17 cellular contexts compared by ENCODE assay signal in the genomic region with DNA sequence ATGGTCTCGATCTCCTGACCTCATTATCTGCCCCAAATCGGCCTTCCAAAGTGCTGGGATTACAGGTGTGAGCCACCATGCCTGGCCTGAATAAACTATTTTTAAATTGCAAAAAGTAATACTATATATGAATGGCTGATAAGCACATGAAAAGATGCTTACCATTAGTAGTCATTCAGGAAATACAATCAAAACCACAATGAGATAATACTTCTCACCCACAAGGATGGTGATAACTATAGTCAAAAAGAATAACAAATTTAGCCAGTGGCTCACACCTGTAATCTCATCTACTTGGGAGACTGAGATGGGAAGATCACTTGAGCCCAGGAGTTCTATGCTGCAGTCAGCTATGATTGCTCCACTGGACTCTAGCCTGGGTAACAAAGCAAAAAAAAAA. TPM values are rescaled to one million over a fixed set of nuclear protein-coding genes. Genes with fewer than 3 reads are reported as not detected.
A peak's percentile ranks its signal among the peaks of the same experiment; 100 is the strongest.
DNase-seq lines count a peak whose midpoint lies in the region; ATAC-seq and TF ChIP-seq lines count a peak whose summit lies in the region.
"Had no signal": no experiment of that assay in that cellular context is flagged by ENCODE, and none has a peak within 500 bp of the region (broad histone marks: within the 10 kb centered on the region; RNA-seq: fewer than 3 reads in every experiment).

No MANE protein-coding gene starts in this region.

- no peak overlapping the region for H3K4me3 Mint-ChIP-seq in activated CD4-positive, alpha-beta T cell treated with anti-CD3 and anti-CD28 coated beads, Interleukin-2, amount 10 ng/mL, durations not matched to agents 7 days and 5 days
- H3K4me3 Mint-ChIP-seq in CD4-positive, alpha-beta memory T cell = peak overlapping the region in 7 of 8 donors; percentile 7 to 86 (median 65)
- H3K4me3 Mint-ChIP-seq in activated naive CD8-positive, alpha-beta T cell treated with anti-CD3 and anti-CD28 coated beads, Interleukin-2, amount 50 U/mL, for 24 hours = no peak overlapping the region
- H3K4me3 Mint-ChIP-seq: GM23338 had no signal

- no peak overlapping the region for H2BK12ac ChIP-seq in trophoblast cell (ENCODE audit: low read length)

- no peaks in the 10 kb centered on the region for H3K9me3 Mint-ChIP-seq in activated CD4-positive, alpha-beta T cell treated with anti-CD3 and anti-CD28 coated beads, Interleukin-2, amount 10 ng/mL, durations not matched to agents 7 days and 5 days
- no peaks in the 10 kb centered on the region for H3K9me3 Mint-ChIP-seq in CD4-positive, alpha-beta memory T cell
- no peaks in the 10 kb centered on the region for H3K9me3 Mint-ChIP-seq in activated naive CD8-positive, alpha-beta T cell treated with anti-CD3 and anti-CD28 coated beads, Interleukin-2, amount 50 U/mL, for 24 hours
- H3K9me3 Mint-ChIP-seq: GM23338 had no signal

- H2BK5ac ChIP-seq in trophoblast cell (ENCODE audit: low read depth, low read length, poor library complexity) = no peak overlapping the region

- no peak overlapping the region for H2AK5ac ChIP-seq in trophoblast cell (ENCODE audit: low read length)

- no peak overlapping the region for H4K12ac ChIP-seq in trophoblast cell (ENCODE audit: low read depth, low read length)

- H3K9ac ChIP-seq in trophoblast cell (ENCODE audit: low read length) = no peak overlapping the region

- H3K79me1 ChIP-seq in trophoblast cell (ENCODE audit: low read length) = peaks cover 2% of the 10 kb centered on the region

- no peak overlapping the region for H3K4ac ChIP-seq in trophoblast cell (ENCODE audit: low read depth, low read length)

- no peaks in the 10 kb centered on the region for H3K27me3 ChIP-seq in CD4-positive, alpha-beta memory T cell (ENCODE audit: insufficient read depth, low read length)
- H3K27me3 ChIP-seq in trophoblast cell (ENCODE audit: insufficient read depth, low read length) = no peaks in the 10 kb centered on the region
- no peaks in the 10 kb centered on the region for H3K27me3 ChIP-seq in WERI-Rb-1 (ENCODE audit: insufficient read depth, low read depth, severe bottlenecking)

- POLR2A ChIA-PET in activated CD4-positive, alpha-beta T cell treated with anti-CD3 and anti-CD28 coated beads, Interleukin-2, amount 10 ng/mL, durations not matched to agents 7 days and 5 days (lab: Charles Lee) = no interaction called here
- POLR2A ChIA-PET in CD4-positive, alpha-beta memory T cell (lab: Charles Lee; ENCODE audit: partially characterized antibody) = interaction anchor here (1.8 to 2.3 kb wide), 2 partner anchors 10 to 13 kb away, joined by 9 to 14 read pairs; no protein-coding TSS in a partner anchor

- H3K4me1 Mint-ChIP-seq in activated CD4-positive, alpha-beta T cell treated with anti-CD3 and anti-CD28 coated beads, Interleukin-2, amount 10 ng/mL, durations not matched to agents 7 days and 5 days = peaks cover 37% of the 10 kb centered on the region
- H3K4me1 Mint-ChIP-seq in CD4-positive, alpha-beta memory T cell = peaks cover 34 to 57% (median 44%) of the 10 kb centered on the region in 4 donors
- peaks cover 37% of the 10 kb centered on the region for H3K4me1 Mint-ChIP-seq in activated naive CD8-positive, alpha-beta T cell treated with anti-CD3 and anti-CD28 coated beads, Interleukin-2, amount 50 U/mL, for 24 hours

- ATAC-seq in activated naive CD8-positive, alpha-beta T cell treated with anti-CD3 and anti-CD28 coated beads, Interleukin-2, amount 50 U/mL, for 24 hours = peak; percentile 26
- ATAC-seq: GM23338 had no signal

- H4K91ac ChIP-seq in trophoblast cell (ENCODE audit: low read depth, low read length) = no peak overlapping the region

- CTCF ChIA-PET in activated CD4-positive, alpha-beta T cell treated with anti-CD3 and anti-CD28 coated beads, Interleukin-2, amount 10 ng/mL, durations not matched to agents 7 days and 5 days (lab: Charles Lee) = interaction anchor here (0.7 kb wide), 1 partner anchor 22 kb away, joined by 3 read pairs; no protein-coding TSS in a partner anchor
- CTCF ChIA-PET in CD4-positive, alpha-beta memory T cell (lab: Charles Lee; ENCODE audit: partially characterized antibody) = interaction anchor here (1.0 to 1.3 kb wide), 2 partner anchors 11 to 14 kb away, joined by 3 read pairs; no protein-coding TSS in a partner anchor

- H3K27ac ChIP-seq in CD4-positive, alpha-beta memory T cell (ENCODE audit: low read depth, low read length) = no peak overlapping the region
- H3K27ac ChIP-seq in trophoblast cell (ENCODE audit: low read depth, low read length) = no peak overlapping the region
- no peak overlapping the region for H3K27ac ChIP-seq in WERI-Rb-1

- H3K27ac Mint-ChIP-seq in activated CD4-positive, alpha-beta T cell treated with anti-CD3 and anti-CD28 coated beads, Interleukin-2, amount 10 ng/mL, durations not matched to agents 7 days and 5 days = peak overlapping the region; percentile 48
- H3K27ac Mint-ChIP-seq in CD4-positive, alpha-beta memory T cell = peak overlapping the region; percentile 75 to 95 (median 82)
- H3K27ac Mint-ChIP-seq in activated naive CD8-positive, alpha-beta T cell treated with anti-CD3 and anti-CD28 coated beads, Interleukin-2, amount 50 U/mL, for 24 hours = no peak overlapping the region
- H3K27ac Mint-ChIP-seq: GM23338 had no signal

- intact Hi-C loops in CD4-positive, alpha-beta memory T cell (cut with micrococcal nuclease) = no loop called here

- H3K4me1 ChIP-seq in CD4-positive, alpha-beta memory T cell (ENCODE audit: insufficient read depth, low read length) = peaks cover 55% of the 10 kb centered on the region
- H3K4me1 ChIP-seq in trophoblast cell (ENCODE audit: control insufficient read depth in 1 of 2, insufficient read depth in 2 of 2, low read length in 2 of 2) = peaks cover 4 to 5% of the 10 kb centered on the region in 2 experiments

- WGBS in trophoblast cell (ENCODE audit: extremely low coverage, insufficient coverage, insufficient read length) = no CpG with 5 or more reads among the region's 2 CpGs

- H3K14ac ChIP-seq in trophoblast cell (ENCODE audit: low read length) = no peak overlapping the region

- H3K36me3 ChIP-seq in CD4-positive, alpha-beta memory T cell (ENCODE audit: insufficient read depth, low read length) = no peaks in the 10 kb centered on the region
- H3K36me3 ChIP-seq in trophoblast cell (ENCODE audit: control insufficient read depth in 1 of 2, insufficient read depth in 2 of 2, low read length in 2 of 2) (no peaks in the 10 kb centered on the region), WERI-Rb-1 (peaks cover 17% of the 10 kb centered on the region)

- no peak overlapping the region for H2AFZ ChIP-seq in trophoblast cell (ENCODE audit: insufficient read depth, low read length, poor library complexity)
- H2AFZ ChIP-seq: GM23338 had no signal

- TF ChIP-seq CTCF in WERI-Rb-1 (IDR thresholded peaks at IDR 0.05; ENCODE audit: low read depth, low read length) = no peak

- H3K27me3 Mint-ChIP-seq in activated CD4-positive, alpha-beta T cell treated with anti-CD3 and anti-CD28 coated beads, Interleukin-2, amount 10 ng/mL, durations not matched to agents 7 days and 5 days = no peaks in the 10 kb centered on the region
- no peaks in the 10 kb centered on the region for H3K27me3 Mint-ChIP-seq in CD4-positive, alpha-beta memory T cell
- H3K27me3 Mint-ChIP-seq in activated naive CD8-positive, alpha-beta T cell treated with anti-CD3 and anti-CD28 coated beads, Interleukin-2, amount 50 U/mL, for 24 hours = no peaks in the 10 kb centered on the region

- H3K9me3 ChIP-seq in CD4-positive, alpha-beta memory T cell (ENCODE audit: control insufficient read depth in 1 of 2, low read length in 2 of 2) = no peaks in the 10 kb centered on the region
- H3K9me3 ChIP-seq in trophoblast cell (ENCODE audit: insufficient read depth, low read depth, low read length) (no peaks in the 10 kb centered on the region), WERI-Rb-1 (ENCODE audit: severe bottlenecking) (no peaks in the 10 kb centered on the region)

- H3K18ac ChIP-seq in trophoblast cell (ENCODE audit: low read length) = no peak overlapping the region

- H3K79me2 ChIP-seq in trophoblast cell (ENCODE audit: control insufficient read depth, insufficient read depth, low read length, poor library complexity) = peaks cover 2% of the 10 kb centered on the region

- H3K4me3 ChIP-seq in CD4-positive, alpha-beta memory T cell (ENCODE audit: low read length in 2 of 2) = no peak overlapping the region
- no peak overlapping the region for H3K4me3 ChIP-seq in trophoblast cell (ENCODE audit: low read depth, low read length)
- H3K4me3 ChIP-seq in WERI-Rb-1 (ENCODE audit: low read depth, low read length) = no peak overlapping the region
- H3K4me3 ChIP-seq: GM23338 had no signal

- H3K36me3 Mint-ChIP-seq in activated CD4-positive, alpha-beta T cell treated with anti-CD3 and anti-CD28 coated beads, Interleukin-2, amount 10 ng/mL, durations not matched to agents 7 days and 5 days (ENCODE audit: low read depth) = peaks cover 11% of the 10 kb centered on the region
- H3K36me3 Mint-ChIP-seq in CD4-positive, alpha-beta memory T cell = peaks cover 0 to 20% of the 10 kb centered on the region in 2 donors
- peaks cover 6% of the 10 kb centered on the region for H3K36me3 Mint-ChIP-seq in activated naive CD8-positive, alpha-beta T cell treated with anti-CD3 and anti-CD28 coated beads, Interleukin-2, amount 50 U/mL, for 24 hours (ENCODE audit: low read depth)

- H2BK120ac ChIP-seq in trophoblast cell (ENCODE audit: insufficient read depth, low read length, poor library complexity) = no peak overlapping the region

- DNase-seq in activated CD4-positive, alpha-beta T cell treated with anti-CD3 and anti-CD28 coated beads, Interleukin-2, amount 10 ng/mL, durations not matched to agents 7 days and 5 days = no peak
- DNase-seq in activated CD4-positive, alpha-beta T cell treated with anti-CD3 and anti-CD28 coated beads, Interleukin-2, amount 50 U/mL, for 48 hours = no peak
- DNase-seq in CD4-positive, alpha-beta memory T cell = peak; percentile 39 to 54 (median 42)
- no peak for DNase-seq in activated naive CD8-positive, alpha-beta T cell treated with anti-CD3 and anti-CD28 coated beads, Interleukin-2, amount 50 U/mL, for 24 hours
- peak; percentile 8 for DNase-seq in iris pigment epithelial cell (ENCODE audit: low read depth)
- no peak for DNase-seq in trophoblast cell
- DNase-seq in WERI-Rb-1 = no peak
- no peak for DNase-seq in SK-N-DZ (ENCODE audit: low spot score)
- DNase-seq: C1 segment of cervical spinal cord, DMS79 treated with DMSO at 0.1 percent for 48 hours, GDM1, NCI-H1417, NCI-H1930, NCI-H2171, NCI-H510A, SHP77 treated with DMSO at 0.1 percent for 48 hours had no signal

- no peak overlapping the region for H3K4me2 ChIP-seq in trophoblast cell (ENCODE audit: low read length)
- H3K4me2 ChIP-seq: GM23338 had no signal

- no peak overlapping the region for H3K23ac ChIP-seq in trophoblast cell (ENCODE audit: low read length)

- H4K8ac ChIP-seq in trophoblast cell (ENCODE audit: low read depth, low read length) = no peak overlapping the region

RNA-seq across cellular contexts. Expression of gene TACO1, which starts 2.4 kb away (rescaled TPM):
- total RNA-seq in activated CD4-positive, alpha-beta T cell treated with anti-CD3 and anti-CD28 coated beads, Interleukin-2, amount 10 ng/mL, durations not matched to agents 7 days and 5 days = 10 to 100 TPM; 22.3 to 23.8 TPM
- 10 to 100 TPM; 17.7 to 20.3 TPM for total RNA-seq in CD4-positive, alpha-beta memory T cell
- polyA plus RNA-seq in CD4-positive, alpha-beta memory T cell = 10 to 100 TPM; 21.8 to 22.8 TPM
- 9.8 and 9.9 TPM in 2 replicates for polyA plus RNA-seq in trophoblast cell (2013)
- polyA plus RNA-seq in SK-N-DZ (2014; cell fraction: cytosol; rRNA removed) = 21.5 and 26.4 TPM in 2 replicates
- polyA plus RNA-seq in SK-N-DZ (2014; cell fraction: nucleus; rRNA removed) = 13.9 and 21.1 TPM in 2 replicates

RNA-seq across cellular contexts. Expression of gene MAP3K3, which starts 23.9 kb away (rescaled TPM):
- total RNA-seq in activated CD4-positive, alpha-beta T cell treated with anti-CD3 and anti-CD28 coated beads, Interleukin-2, amount 10 ng/mL, durations not matched to agents 7 days and 5 days = 10 to 100 TPM; 38.7 to 40.3 TPM
- total RNA-seq in CD4-positive, alpha-beta memory T cell = 10 to 100 TPM; 98.5 to 98.8 TPM
- 10 to 100 TPM; 29.5 to 50.8 TPM for polyA plus RNA-seq in CD4-positive, alpha-beta memory T cell
- 8.1 and 8.2 TPM in 2 replicates for polyA plus RNA-seq in trophoblast cell (2013)
- polyA plus RNA-seq in SK-N-DZ (2014; cell fraction: cytosol; rRNA removed) = 26.6 and 28.1 TPM in 2 replicates
- 41.0 and 61.6 TPM in 2 replicates for polyA plus RNA-seq in SK-N-DZ (2014; cell fraction: nucleus; rRNA removed)

RNA-seq across cellular contexts. Expression of gene DCAF7, which starts 48.0 kb away (rescaled TPM):
- total RNA-seq in activated CD4-positive, alpha-beta T cell treated with anti-CD3 and anti-CD28 coated beads, Interleukin-2, amount 10 ng/mL, durations not matched to agents 7 days and 5 days = 100 to 1,000 TPM; 135 to 139 TPM
- 10 to 100 TPM; 88.1 to 93.0 TPM for total RNA-seq in CD4-positive, alpha-beta memory T cell
- 10 to 100 TPM; 75.6 to 85.0 TPM for polyA plus RNA-seq in CD4-positive, alpha-beta memory T cell
- 47.5 and 51.5 TPM in 2 replicates for polyA plus RNA-seq in trophoblast cell (2013)
- polyA plus RNA-seq in SK-N-DZ (2014; cell fraction: cytosol; rRNA removed) = 87.3 and 103 TPM in 2 replicates
- 30.7 and 32.7 TPM in 2 replicates for polyA plus RNA-seq in SK-N-DZ (2014; cell fraction: nucleus; rRNA removed)

Comparison
In these comparisons a context has a peak if more than half of its experiments do, and no peak if none do; other contexts are left out.
1. DNase-seq: peak in CD4-positive, alpha-beta memory T cell (5 of 5) and iris pigment epithelial cell (single experiment); none in activated CD4-positive, alpha-beta T cell treated with anti-CD3 and anti-CD28 coated beads, Interleukin-2, amount 10 ng/mL, durations not matched to agents 7 days and 5 days (single experiment), activated CD4-positive, alpha-beta T cell treated with anti-CD3 and anti-CD28 coated beads, Interleukin-2, amount 50 U/mL, for 48 hours (0 of 2), activated naive CD8-positive, alpha-beta T cell treated with anti-CD3 and anti-CD28 coated beads, Interleukin-2, amount 50 U/mL, for 24 hours (single experiment), trophoblast cell (0 of 2), WERI-Rb-1 (single experiment) and SK-N-DZ (single experiment).
2. H3K4me3 Mint-ChIP-seq: peak in CD4-positive, alpha-beta memory T cell (7 of 8); none in activated CD4-positive, alpha-beta T cell treated with anti-CD3 and anti-CD28 coated beads, Interleukin-2, amount 10 ng/mL, durations not matched to agents 7 days and 5 days (single experiment) and activated naive CD8-positive, alpha-beta T cell treated with anti-CD3 and anti-CD28 coated beads, Interleukin-2, amount 50 U/mL, for 24 hours (single experiment).